Comparison of ENCODE assay signal across 1 cellular context in the genomic region with DNA sequence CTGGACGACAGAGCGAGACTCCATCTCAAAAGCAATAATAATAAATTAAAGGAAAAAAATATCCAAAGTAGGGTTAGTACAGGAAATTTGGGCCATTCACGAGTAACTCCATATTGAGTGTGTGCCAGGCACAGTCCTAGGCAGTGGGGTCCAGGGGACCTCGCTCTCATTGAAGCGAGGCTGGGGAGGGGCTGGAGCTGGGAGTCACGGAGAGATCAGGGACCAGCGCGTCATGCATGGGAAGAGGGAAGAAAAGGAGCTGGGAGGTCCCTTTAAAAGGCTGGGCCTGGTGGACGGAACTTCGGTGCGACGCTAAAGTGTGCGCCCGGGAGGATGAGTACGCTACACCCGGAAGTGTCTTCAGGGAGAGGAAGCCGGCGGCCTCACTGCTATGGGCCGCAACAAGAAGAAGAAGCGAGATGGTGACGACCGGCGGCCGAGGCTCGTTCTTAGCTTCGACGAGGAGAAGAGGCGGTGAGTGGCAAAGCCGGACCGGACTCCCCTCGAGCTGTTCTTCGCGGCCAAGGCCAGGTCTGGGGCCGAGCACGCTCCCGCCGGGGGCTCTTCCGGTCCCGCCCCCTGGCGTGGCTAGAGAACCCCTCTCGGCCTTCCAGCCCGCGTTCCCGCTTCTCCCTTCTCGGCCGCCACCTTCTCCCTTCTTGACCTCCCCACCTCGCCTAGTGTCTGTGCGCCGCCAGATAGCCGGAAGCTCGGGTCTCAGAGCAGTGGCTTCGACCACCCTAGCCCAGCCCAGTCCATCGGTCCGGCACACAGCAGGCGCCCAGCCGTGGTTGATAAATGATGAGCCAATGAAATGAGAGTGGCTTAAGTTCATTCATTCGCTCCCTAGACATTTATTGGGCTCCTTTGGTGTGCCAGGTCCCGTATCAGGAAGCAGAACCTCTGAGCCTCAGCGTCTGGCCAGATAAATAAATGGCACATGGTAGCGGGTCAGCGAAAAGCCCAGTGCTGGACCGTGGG.
TF ChIP-seq lines count a peak whose summit lies in the region.

A gene with protein sequence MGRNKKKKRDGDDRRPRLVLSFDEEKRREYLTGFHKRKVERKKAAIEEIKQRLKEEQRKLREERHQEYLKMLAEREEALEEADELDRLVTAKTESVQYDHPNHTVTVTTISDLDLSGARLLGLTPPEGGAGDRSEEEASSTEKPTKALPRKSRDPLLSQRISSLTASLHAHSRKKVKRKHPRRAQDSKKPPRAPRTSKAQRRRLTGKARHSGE (plus strand): TSS at position 342 of the 981 bp plus-strand sequence. CDS start 50 bp downstream, at position 392.

TF ChIP-seq in K562, 482 proteins besides CTCF, POLR2A, EP300 and RAD21 (continued from another document and continues in another):
- TF ChIP-seq, protein P1, sequence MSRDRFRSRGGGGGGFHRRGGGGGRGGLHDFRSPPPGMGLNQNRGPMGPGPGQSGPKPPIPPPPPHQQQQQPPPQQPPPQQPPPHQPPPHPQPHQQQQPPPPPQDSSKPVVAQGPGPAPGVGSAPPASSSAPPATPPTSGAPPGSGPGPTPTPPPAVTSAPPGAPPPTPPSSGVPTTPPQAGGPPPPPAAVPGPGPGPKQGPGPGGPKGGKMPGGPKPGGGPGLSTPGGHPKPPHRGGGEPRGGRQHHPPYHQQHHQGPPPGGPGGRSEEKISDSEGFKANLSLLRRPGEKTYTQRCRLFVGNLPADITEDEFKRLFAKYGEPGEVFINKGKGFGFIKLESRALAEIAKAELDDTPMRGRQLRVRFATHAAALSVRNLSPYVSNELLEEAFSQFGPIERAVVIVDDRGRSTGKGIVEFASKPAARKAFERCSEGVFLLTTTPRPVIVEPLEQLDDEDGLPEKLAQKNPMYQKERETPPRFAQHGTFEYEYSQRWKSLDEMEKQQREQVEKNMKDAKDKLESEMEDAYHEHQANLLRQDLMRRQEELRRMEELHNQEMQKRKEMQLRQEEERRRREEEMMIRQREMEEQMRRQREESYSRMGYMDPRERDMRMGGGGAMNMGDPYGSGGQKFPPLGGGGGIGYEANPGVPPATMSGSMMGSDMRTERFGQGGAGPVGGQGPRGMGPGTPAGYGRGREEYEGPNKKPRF (IDR thresholded peaks at IDR 0.05; ENCODE audit: low read depth, low read length), result no peak
- no peak for TF ChIP-seq ZNF707 (CRISPR knock-in tag; conservative IDR thresholded peaks at IDR 0.05)
- TF ChIP-seq, protein P2, sequence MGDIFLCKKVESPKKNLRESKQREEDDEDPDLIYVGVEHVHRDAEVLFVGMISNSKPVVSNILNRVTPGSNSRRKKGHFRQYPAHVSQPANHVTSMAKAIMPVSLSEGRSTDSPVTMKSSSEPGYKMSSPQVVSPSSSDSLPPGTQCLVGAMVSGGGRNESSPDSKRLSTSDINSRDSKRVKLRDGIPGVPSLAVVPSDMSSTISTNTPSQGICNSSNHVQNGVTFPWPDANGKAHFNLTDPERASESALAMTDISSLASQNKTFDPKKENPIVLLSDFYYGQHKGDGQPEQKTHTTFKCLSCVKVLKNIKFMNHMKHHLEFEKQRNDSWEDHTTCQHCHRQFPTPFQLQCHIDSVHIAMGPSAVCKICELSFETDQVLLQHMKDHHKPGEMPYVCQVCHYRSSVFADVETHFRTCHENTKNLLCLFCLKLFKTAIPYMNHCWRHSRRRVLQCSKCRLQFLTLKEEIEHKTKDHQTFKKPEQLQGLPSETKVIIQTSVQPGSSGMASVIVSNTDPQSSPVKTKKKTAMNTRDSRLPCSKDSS (IDR thresholded peaks at IDR 0.05; ENCODE audit: low read depth, partially characterized antibody), result no peak
- TF ChIP-seq SMAD2 (IDR thresholded peaks at IDR 0.05; ENCODE audit: low read depth, low read length), result no peak
- TF ChIP-seq ZNF644 (tag; IDR thresholded peaks at IDR 0.05; ENCODE audit: low read depth), result no peak
- no peak for TF ChIP-seq ZNF780A (CRISPR knock-in tag; IDR thresholded peaks at IDR 0.05)
- no peak for TF ChIP-seq NFE2L1 (tag; IDR thresholded peaks at IDR 0.05; ENCODE audit: borderline replicate concordance, low read depth)
- TF ChIP-seq, protein P3, sequence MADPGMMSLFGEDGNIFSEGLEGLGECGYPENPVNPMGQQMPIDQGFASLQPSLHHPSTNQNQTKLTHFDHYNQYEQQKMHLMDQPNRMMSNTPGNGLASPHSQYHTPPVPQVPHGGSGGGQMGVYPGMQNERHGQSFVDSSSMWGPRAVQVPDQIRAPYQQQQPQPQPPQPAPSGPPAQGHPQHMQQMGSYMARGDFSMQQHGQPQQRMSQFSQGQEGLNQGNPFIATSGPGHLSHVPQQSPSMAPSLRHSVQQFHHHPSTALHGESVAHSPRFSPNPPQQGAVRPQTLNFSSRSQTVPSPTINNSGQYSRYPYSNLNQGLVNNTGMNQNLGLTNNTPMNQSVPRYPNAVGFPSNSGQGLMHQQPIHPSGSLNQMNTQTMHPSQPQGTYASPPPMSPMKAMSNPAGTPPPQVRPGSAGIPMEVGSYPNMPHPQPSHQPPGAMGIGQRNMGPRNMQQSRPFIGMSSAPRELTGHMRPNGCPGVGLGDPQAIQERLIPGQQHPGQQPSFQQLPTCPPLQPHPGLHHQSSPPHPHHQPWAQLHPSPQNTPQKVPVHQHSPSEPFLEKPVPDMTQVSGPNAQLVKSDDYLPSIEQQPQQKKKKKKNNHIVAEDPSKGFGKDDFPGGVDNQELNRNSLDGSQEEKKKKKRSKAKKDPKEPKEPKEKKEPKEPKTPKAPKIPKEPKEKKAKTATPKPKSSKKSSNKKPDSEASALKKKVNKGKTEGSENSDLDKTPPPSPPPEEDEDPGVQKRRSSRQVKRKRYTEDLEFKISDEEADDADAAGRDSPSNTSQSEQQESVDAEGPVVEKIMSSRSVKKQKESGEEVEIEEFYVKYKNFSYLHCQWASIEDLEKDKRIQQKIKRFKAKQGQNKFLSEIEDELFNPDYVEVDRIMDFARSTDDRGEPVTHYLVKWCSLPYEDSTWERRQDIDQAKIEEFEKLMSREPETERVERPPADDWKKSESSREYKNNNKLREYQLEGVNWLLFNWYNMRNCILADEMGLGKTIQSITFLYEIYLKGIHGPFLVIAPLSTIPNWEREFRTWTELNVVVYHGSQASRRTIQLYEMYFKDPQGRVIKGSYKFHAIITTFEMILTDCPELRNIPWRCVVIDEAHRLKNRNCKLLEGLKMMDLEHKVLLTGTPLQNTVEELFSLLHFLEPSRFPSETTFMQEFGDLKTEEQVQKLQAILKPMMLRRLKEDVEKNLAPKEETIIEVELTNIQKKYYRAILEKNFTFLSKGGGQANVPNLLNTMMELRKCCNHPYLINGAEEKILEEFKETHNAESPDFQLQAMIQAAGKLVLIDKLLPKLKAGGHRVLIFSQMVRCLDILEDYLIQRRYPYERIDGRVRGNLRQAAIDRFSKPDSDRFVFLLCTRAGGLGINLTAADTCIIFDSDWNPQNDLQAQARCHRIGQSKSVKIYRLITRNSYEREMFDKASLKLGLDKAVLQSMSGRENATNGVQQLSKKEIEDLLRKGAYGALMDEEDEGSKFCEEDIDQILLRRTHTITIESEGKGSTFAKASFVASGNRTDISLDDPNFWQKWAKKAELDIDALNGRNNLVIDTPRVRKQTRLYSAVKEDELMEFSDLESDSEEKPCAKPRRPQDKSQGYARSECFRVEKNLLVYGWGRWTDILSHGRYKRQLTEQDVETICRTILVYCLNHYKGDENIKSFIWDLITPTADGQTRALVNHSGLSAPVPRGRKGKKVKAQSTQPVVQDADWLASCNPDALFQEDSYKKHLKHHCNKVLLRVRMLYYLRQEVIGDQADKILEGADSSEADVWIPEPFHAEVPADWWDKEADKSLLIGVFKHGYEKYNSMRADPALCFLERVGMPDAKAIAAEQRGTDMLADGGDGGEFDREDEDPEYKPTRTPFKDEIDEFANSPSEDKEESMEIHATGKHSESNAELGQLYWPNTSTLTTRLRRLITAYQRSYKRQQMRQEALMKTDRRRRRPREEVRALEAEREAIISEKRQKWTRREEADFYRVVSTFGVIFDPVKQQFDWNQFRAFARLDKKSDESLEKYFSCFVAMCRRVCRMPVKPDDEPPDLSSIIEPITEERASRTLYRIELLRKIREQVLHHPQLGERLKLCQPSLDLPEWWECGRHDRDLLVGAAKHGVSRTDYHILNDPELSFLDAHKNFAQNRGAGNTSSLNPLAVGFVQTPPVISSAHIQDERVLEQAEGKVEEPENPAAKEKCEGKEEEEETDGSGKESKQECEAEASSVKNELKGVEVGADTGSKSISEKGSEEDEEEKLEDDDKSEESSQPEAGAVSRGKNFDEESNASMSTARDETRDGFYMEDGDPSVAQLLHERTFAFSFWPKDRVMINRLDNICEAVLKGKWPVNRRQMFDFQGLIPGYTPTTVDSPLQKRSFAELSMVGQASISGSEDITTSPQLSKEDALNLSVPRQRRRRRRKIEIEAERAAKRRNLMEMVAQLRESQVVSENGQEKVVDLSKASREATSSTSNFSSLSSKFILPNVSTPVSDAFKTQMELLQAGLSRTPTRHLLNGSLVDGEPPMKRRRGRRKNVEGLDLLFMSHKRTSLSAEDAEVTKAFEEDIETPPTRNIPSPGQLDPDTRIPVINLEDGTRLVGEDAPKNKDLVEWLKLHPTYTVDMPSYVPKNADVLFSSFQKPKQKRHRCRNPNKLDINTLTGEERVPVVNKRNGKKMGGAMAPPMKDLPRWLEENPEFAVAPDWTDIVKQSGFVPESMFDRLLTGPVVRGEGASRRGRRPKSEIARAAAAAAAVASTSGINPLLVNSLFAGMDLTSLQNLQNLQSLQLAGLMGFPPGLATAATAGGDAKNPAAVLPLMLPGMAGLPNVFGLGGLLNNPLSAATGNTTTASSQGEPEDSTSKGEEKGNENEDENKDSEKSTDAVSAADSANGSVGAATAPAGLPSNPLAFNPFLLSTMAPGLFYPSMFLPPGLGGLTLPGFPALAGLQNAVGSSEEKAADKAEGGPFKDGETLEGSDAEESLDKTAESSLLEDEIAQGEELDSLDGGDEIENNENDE (IDR thresholded peaks at IDR 0.05; ENCODE audit: low read depth, low read length), result no peak
- peak; percentile 96 for TF ChIP-seq RBBP5 (IDR thresholded peaks at IDR 0.05; ENCODE audit: borderline replicate concordance, insufficient read depth, low read length, poor library complexity, severe bottlenecking)
- peak; percentile 97 for TF ChIP-seq ZEB2 (IDR thresholded peaks at IDR 0.05)
- TF ChIP-seq, protein P4, sequence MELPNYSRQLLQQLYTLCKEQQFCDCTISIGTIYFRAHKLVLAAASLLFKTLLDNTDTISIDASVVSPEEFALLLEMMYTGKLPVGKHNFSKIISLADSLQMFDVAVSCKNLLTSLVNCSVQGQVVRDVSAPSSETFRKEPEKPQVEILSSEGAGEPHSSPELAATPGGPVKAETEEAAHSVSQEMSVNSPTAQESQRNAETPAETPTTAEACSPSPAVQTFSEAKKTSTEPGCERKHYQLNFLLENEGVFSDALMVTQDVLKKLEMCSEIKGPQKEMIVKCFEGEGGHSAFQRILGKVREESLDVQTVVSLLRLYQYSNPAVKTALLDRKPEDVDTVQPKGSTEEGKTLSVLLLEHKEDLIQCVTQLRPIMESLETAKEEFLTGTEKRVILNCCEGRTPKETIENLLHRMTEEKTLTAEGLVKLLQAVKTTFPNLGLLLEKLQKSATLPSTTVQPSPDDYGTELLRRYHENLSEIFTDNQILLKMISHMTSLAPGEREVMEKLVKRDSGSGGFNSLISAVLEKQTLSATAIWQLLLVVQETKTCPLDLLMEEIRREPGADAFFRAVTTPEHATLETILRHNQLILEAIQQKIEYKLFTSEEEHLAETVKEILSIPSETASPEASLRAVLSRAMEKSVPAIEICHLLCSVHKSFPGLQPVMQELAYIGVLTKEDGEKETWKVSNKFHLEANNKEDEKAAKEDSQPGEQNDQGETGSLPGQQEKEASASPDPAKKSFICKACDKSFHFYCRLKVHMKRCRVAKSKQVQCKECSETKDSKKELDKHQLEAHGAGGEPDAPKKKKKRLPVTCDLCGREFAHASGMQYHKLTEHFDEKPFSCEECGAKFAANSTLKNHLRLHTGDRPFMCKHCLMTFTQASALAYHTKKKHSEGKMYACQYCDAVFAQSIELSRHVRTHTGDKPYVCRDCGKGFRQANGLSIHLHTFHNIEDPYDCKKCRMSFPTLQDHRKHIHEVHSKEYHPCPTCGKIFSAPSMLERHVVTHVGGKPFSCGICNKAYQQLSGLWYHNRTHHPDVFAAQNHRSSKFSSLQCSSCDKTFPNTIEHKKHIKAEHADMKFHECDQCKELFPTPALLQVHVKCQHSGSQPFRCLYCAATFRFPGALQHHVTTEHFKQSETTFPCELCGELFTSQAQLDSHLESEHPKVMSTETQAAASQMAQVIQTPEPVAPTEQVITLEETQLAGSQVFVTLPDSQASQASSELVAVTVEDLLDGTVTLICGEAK (IDR thresholded peaks at IDR 0.05), result peak; percentile 99
- TF ChIP-seq, protein P4 (CRISPR knock-in tag; IDR thresholded peaks at IDR 0.05), result no peak
- peak in 1 of 2 experiments; percentile 73; a peak in 1 of 3 replicates for TF ChIP-seq CBX3 (IDR thresholded peaks at IDR 0.05; ENCODE audit: borderline replicate concordance in 1 of 2, low read length in 2 of 2)
- no peak for TF ChIP-seq STAT5A (IDR thresholded peaks at IDR 0.05; ENCODE audit: borderline replicate concordance, low read length)
- TF ChIP-seq EP400 (IDR thresholded peaks at IDR 0.05), result peak; percentile 98
- TF ChIP-seq NR4A1 (CRISPR knock-in tag; IDR thresholded peaks at IDR 0.05), result no peak
- 0 out of 2 replicates have a peak, but pooled peaks have one; percentile 23 for TF ChIP-seq NR4A1 (tag; IDR thresholded peaks at IDR 0.05)
- no peak for TF ChIP-seq KDM1A (IDR thresholded peaks at IDR 0.05)
- no peak for TF ChIP-seq SMARCB1 (IDR thresholded peaks at IDR 0.05; ENCODE audit: insufficient read length, low read depth)
- no peak for TF ChIP-seq ARID1B (IDR thresholded peaks at IDR 0.05)
